In the genomic region with DNA sequence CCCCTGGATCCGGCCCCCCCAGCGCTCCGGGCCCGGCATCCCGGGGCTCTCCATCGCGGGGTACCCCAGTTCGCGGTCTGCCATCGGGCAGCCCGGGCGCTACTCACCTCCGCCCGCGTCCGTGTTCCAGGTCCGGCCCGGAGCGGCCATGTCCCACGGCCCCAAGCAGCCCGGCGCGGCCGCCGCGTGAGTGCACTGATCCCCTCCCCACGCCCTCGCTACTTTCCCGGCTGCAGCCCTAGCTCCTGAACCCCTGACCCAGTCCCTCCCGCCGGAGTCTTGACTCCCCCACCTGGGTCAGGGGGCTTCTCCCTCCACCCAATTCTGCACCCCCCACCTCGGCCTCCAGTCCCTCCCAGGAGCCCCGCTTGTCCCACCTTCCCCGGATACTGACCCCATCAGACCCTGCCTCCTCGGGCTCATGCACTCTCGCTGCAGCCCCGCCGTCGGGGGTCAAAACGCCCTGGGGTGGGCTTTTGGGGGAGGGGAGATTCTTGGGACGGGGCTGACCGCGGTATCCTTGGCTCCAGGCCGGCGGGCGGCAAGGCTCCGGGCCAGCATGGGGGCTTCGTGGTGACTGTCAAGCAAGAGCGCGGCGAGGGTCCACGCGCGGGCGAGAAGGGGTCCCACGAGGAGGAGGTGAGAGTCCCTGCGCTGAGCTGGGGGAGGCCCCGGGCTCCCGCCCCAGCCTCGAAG, we compare ENCODE assay signal across 9 cellular contexts. TPM values are rescaled to one million over a fixed set of nuclear protein-coding genes. Genes with fewer than 3 reads are reported as not detected.
DNase-seq lines count a peak whose midpoint lies in the region; ATAC-seq and TF ChIP-seq lines count a peak whose summit lies in the region.
"Had no signal": no experiment of that assay in that cellular context is flagged by ENCODE, and none has a peak within 500 bp of the region (broad histone marks: within the 10 kb centered on the region; RNA-seq: fewer than 3 reads in every experiment).

No MANE protein-coding gene starts in this region.

- intact Hi-C loops in breast epithelium (cut with DNase I; ENCODE audit: low total_unique reads) = no loop called here
- intact Hi-C loops in upper lobe of right lung (cut with DNase I) = no loop called here

- H4K20me1 ChIP-seq in Karpas-422 (ENCODE audit: insufficient read depth, low read depth, low read length) = peaks cover 7% of the 10 kb centered on the region; the same call in 1 of the 2 replicates

- peak overlapping the region; percentile 94 for H3K9ac ChIP-seq in Karpas-422 (ENCODE audit: low read length)

- peaks cover 10% of the 10 kb centered on the region; the same call in 1 of the 2 replicates for H3K36me3 ChIP-seq in Karpas-422 (ENCODE audit: insufficient read depth, low read length)
- H3K36me3 ChIP-seq in breast epithelium = no peaks in the 10 kb centered on the region
- no peaks in the 10 kb centered on the region for H3K36me3 ChIP-seq in upper lobe of right lung

- peak overlapping the region; percentile 95 for H3K4me2 ChIP-seq in Karpas-422 (ENCODE audit: low read depth, low read length, poor library complexity, severe bottlenecking)

- H3K4me3 ChIP-seq in Karpas-422 (ENCODE audit: low read length) (peak overlapping the region; percentile 97), breast epithelium (peak overlapping the region; percentile 90 to 96 (median 95)), upper lobe of right lung (peak overlapping the region; percentile 79)

- peak overlapping the region; percentile 68 for H3K27ac ChIP-seq in Karpas-422 (ENCODE audit: low read length)
- peak overlapping the region; percentile 89 to 92 for H3K27ac ChIP-seq in breast epithelium
- H3K27ac ChIP-seq in upper lobe of right lung = peak overlapping the region; percentile 74

- H3K9me3 Mint-ChIP-seq in memory B cell = no peaks in the 10 kb centered on the region

- H3K79me2 ChIP-seq in Karpas-422 (ENCODE audit: low read length) = peaks cover 13% of the 10 kb centered on the region

- H3K9me3 ChIP-seq in Karpas-422 (ENCODE audit: low read length) = no peaks in the 10 kb centered on the region
- H3K9me3 ChIP-seq in breast epithelium = no peaks in the 10 kb centered on the region
- no peaks in the 10 kb centered on the region for H3K9me3 ChIP-seq in upper lobe of right lung

- peaks cover 8% of the 10 kb centered on the region for H3K36me3 Mint-ChIP-seq in memory B cell

- peak overlapping the region; percentile 8 for H3K27ac Mint-ChIP-seq in memory B cell

- H3K27me3 ChIP-seq in Karpas-422 (ENCODE audit: low read length) = no peaks in the 10 kb centered on the region
- no peaks in the 10 kb centered on the region for H3K27me3 ChIP-seq in breast epithelium
- H3K27me3 ChIP-seq in upper lobe of right lung = no peaks in the 10 kb centered on the region

- peak; percentile 6 for TF ChIP-seq POLR2A in breast epithelium (IDR thresholded peaks at IDR 0.05)

- TF ChIP-seq CTCF in breast epithelium (IDR thresholded peaks at IDR 0.05) = no peak
- TF ChIP-seq CTCF in upper lobe of right lung (IDR thresholded peaks at IDR 0.05) = no peak

- peak; percentile 49 for DNase-seq in stimulated activated CD4-positive, alpha-beta T cell treated with anti-CD3 and anti-CD28 coated beads, Interleukin-15, amount 100 ng/mL, for 24 hours
- DNase-seq in stimulated activated CD4-positive, alpha-beta T cell treated with anti-CD3 and anti-CD28 coated beads, Interleukin-1b, Interleukin-23, amount 100 ng/mL, for 48 hours = no peak
- peak; percentile 70 for DNase-seq in Karpas-422
- no peak for DNase-seq in breast epithelium (ENCODE audit: low spot score in 2 of 2)
- peak in 1 of 2 donors; percentile 59 for DNase-seq in memory B cell (ENCODE audit: low spot score in 2 of 2)
- DNase-seq in upper lobe of right lung = peak; percentile 79
- DNase-seq in NCI-H524 treated with DMSO at 0.1 percent for 48 hours (lab: John Stamatoyannopoulos, UW) = no peak
- no peak for DNase-seq in stimulated activated naive CD4-positive, alpha-beta T cell (lab: John Stamatoyannopoulos, UW)

- H2AFZ ChIP-seq in Karpas-422 (ENCODE audit: low read length) = 0 out of 2 replicates have a peak overlapping the region, but pooled peaks have one; percentile 57

- H3K4me1 Mint-ChIP-seq in memory B cell = peaks cover 4% of the 10 kb centered on the region

- H3K27me3 Mint-ChIP-seq in memory B cell = no peaks in the 10 kb centered on the region

- H3K9me2 ChIP-seq in Karpas-422 (replicated peaks; ENCODE audit: insufficient read depth, low read length) = no peaks in the 10 kb centered on the region

- ATAC-seq in memory B cell (ENCODE audit: low read depth) (no peak), upper lobe of right lung (peak; percentile 1)

- H3K4me3 Mint-ChIP-seq in memory B cell = peak overlapping the region; percentile 81

- peaks cover 13% of the 10 kb centered on the region for H3K4me1 ChIP-seq in Karpas-422 (ENCODE audit: low read length)
- no peaks in the 10 kb centered on the region for H3K4me1 ChIP-seq in breast epithelium
- H3K4me1 ChIP-seq in upper lobe of right lung = peaks cover 16% of the 10 kb centered on the region

RNA-seq across cellular contexts. Expression of a gene that starts 0.6 kb away (rescaled TPM):
- 53.7 and 127 TPM in 2 replicates for total RNA-seq in Karpas-422 (2014; rRNA removed; shearing (Covaris generic); ENCODE audit: low replicate concordance)
- total RNA-seq in breast epithelium (100 to 1,000 TPM; 120 to 142 (median 127) TPM), upper lobe of right lung (60.0 TPM)

RNA-seq across cellular contexts. Expression of a gene that starts 12.0 kb away (rescaled TPM):
- total RNA-seq in Karpas-422 (2014; rRNA removed; shearing (Covaris generic); ENCODE audit: low replicate concordance) = not detected in 2 replicates
- under 1 TPM; 0.29 to 0.66 (median 0.64) TPM for total RNA-seq in breast epithelium
- total RNA-seq in upper lobe of right lung = 6.5 TPM

RNA-seq across cellular contexts. Expression of a gene that starts 15.9 kb away (rescaled TPM):
- 34.5 and 102 TPM in 2 replicates for total RNA-seq in Karpas-422 (2014; rRNA removed; shearing (Covaris generic); ENCODE audit: low replicate concordance)
- 10 to 100 TPM; 44.5 to 50.9 (median 44.9) TPM for total RNA-seq in breast epithelium
- 95.9 TPM for total RNA-seq in upper lobe of right lung

RNA-seq across cellular contexts. Expression of a gene that starts 33.4 kb away (rescaled TPM):
- 0.15 and 0.22 TPM in 2 replicates for total RNA-seq in Karpas-422 (2014; rRNA removed; shearing (Covaris generic); ENCODE audit: low replicate concordance)
- under 1 TPM; 0.32 to 0.44 (median 0.33) TPM for total RNA-seq in breast epithelium
- 4.7 TPM for total RNA-seq in upper lobe of right lung

RNA-seq across cellular contexts. Expression of a gene that starts 34.3 kb away (rescaled TPM):
- 0.29 TPM in 1 of 2 replicates, not detected in the other for total RNA-seq in Karpas-422 (2014; rRNA removed; shearing (Covaris generic); ENCODE audit: low replicate concordance)
- total RNA-seq in breast epithelium = 1 to 10 TPM in 1 of 3 donors, not detected in 2; 2.0 TPM
- 3.2 TPM for total RNA-seq in upper lobe of right lung
- total RNA-seq: glomerular endothelial cell had no signal

Comparison
In these comparisons a context has a peak if more than half of its experiments do, and no peak if none do; other contexts are left out.
1. DNase-seq: peak in stimulated activated CD4-positive, alpha-beta T cell treated with anti-CD3 and anti-CD28 coated beads, Interleukin-15, amount 100 ng/mL, for 24 hours (single experiment), Karpas-422 (single experiment) and upper lobe of right lung (single experiment); none in stimulated activated CD4-positive, alpha-beta T cell treated with anti-CD3 and anti-CD28 coated beads, Interleukin-1b, Interleukin-23, amount 100 ng/mL, for 48 hours (single experiment), breast epithelium (0 of 2), NCI-H524 treated with DMSO at 0.1 percent for 48 hours (single experiment) and stimulated activated naive CD4-positive, alpha-beta T cell (0 of 6).
2. Peak in every context shown above with its lines, with median percentiles within 50 percentile points of each other: H3K27ac ChIP-seq and H3K4me3 ChIP-seq.